8 cellular contexts compared by ENCODE assay signal in the genomic region with DNA sequence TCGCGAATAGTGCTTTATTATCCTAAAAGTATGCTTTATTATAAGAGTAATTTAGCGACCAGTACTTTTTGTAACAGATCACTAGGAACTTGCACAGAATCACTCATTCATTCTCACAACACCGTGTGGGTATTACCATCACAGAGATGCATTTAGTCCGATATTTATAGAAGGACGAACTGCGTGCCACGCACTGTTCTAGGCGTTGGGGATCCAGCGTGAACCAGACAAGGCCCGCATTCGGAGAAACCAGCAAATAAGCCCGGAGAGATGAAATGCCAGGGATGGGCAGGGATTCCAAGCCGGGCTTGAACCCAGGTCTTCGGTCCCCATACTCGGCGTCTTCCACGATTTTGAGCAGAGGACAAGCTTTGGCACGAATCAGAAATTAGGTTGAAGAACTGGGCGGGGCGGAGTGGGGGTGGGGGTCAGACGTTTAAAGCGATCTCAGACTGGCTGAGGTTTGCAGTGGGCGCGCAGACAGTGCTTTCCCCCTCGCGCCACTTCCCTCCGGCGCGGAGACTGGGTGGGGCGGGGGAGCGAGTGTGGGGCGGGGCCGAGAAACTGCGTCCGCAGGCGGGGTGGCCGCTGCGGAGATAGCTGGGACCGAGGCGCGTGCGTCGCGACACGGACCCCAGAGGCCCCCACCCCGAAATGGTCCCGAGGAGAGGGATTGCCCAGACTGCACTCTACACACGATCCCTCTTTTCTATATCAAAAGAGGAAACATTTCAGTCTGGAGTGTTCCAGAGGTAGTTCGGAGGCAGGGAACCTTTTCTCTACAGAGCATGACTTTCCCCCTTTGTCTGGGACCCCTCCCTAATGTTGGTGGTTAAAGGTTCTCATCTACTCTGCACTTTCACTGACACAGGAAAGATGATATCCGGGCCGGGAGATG. TPM values are rescaled to one million over a fixed set of nuclear protein-coding genes. Genes with fewer than 3 reads are reported as not detected.
A peak's percentile ranks its signal among the peaks of the same experiment; 100 is the strongest.
DNase-seq lines count a peak whose midpoint lies in the region; TF ChIP-seq lines count a peak whose summit lies in the region.

No MANE protein-coding gene starts in this region.

- H3K27ac ChIP-seq in trophoblast cell (ENCODE audit: low read depth, low read length) = no peak overlapping the region
- H3K27ac ChIP-seq in transverse colon = peak overlapping the region; percentile 55 to 84 (median 75)

- H3K36me3 ChIP-seq in H7 (replicated peaks; ENCODE audit: control insufficient read depth, insufficient read depth, low read length) = no peaks in the 10 kb centered on the region
- H3K36me3 ChIP-seq in trophoblast cell (ENCODE audit: control insufficient read depth in 1 of 2, insufficient read depth in 2 of 2, low read length in 2 of 2) = no peaks in the 10 kb centered on the region
- H3K36me3 ChIP-seq in transverse colon = peaks cover 0 to 7% (median 0%) of the 10 kb centered on the region in 4 donors

- peak; percentile 81 for DNase-seq in H7
- peak; percentile 76 for DNase-seq in NCI-H774 (lab: John Stamatoyannopoulos, UW)
- DNase-seq in activated T-cell treated with anti-CD3 and anti-CD28 coated beads for 48 hours (ENCODE audit: low read depth) = peak; percentile 76
- peak in 1 of 2 donors; percentile 17 for DNase-seq in foreskin fibroblast
- DNase-seq in trophoblast cell = peak in 1 of 2 donors; percentile 30
- peak; percentile 82 for DNase-seq in transverse colon
- no peak for DNase-seq in AG08395 (ENCODE audit: low spot score)
- no peak for DNase-seq in UCSD-AML1 (lab: John Stamatoyannopoulos, UW; ENCODE audit: unreplicated experiment)

- H3K18ac ChIP-seq in trophoblast cell (ENCODE audit: low read length) = no peak overlapping the region

- no peak overlapping the region for H2BK5ac ChIP-seq in trophoblast cell (ENCODE audit: low read depth, low read length, poor library complexity)

- TF ChIP-seq CTCF in foreskin fibroblast (IDR thresholded peaks at IDR 0.05; ENCODE audit: low read depth, low read length) (no peak), transverse colon (IDR thresholded peaks at IDR 0.05) (no peak)

- no peaks in the 10 kb centered on the region for H3K79me1 ChIP-seq in trophoblast cell (ENCODE audit: low read length)

- no peak overlapping the region for H4K8ac ChIP-seq in trophoblast cell (ENCODE audit: low read depth, low read length)

- H3K4me2 ChIP-seq in trophoblast cell (ENCODE audit: low read length) = peak overlapping the region; percentile 91

- H4K91ac ChIP-seq in trophoblast cell (ENCODE audit: low read depth, low read length) = no peak overlapping the region

- H3K9ac ChIP-seq in trophoblast cell (ENCODE audit: low read length) = peak overlapping the region; percentile 60

- H3K4me1 ChIP-seq in trophoblast cell (ENCODE audit: control insufficient read depth in 1 of 2, insufficient read depth in 2 of 2, low read length in 2 of 2) (peaks cover 10 to 17% of the 10 kb centered on the region in 2 experiments), transverse colon (peaks cover 8 to 42% (median 23%) of the 10 kb centered on the region in 4 donors)

- no peak overlapping the region for H3K4ac ChIP-seq in trophoblast cell (ENCODE audit: low read depth, low read length)

- H2AK5ac ChIP-seq in trophoblast cell (ENCODE audit: low read length) = no peak overlapping the region

- WGBS in trophoblast cell (ENCODE audit: extremely low coverage, insufficient coverage, insufficient read length) = no CpG with 5 or more reads among the region's 52 CpGs
- WGBS in transverse colon (ENCODE audit: low coverage in 1 of 2), 2 donors = 0 to 2% methylated on average over 2 to 31 of the region's 52 CpGs

- H2AFZ ChIP-seq in trophoblast cell (ENCODE audit: insufficient read depth, low read length, poor library complexity) = no peak overlapping the region

- peaks cover 50% of the 10 kb centered on the region for H3K27me3 ChIP-seq in H7 (ENCODE audit: control insufficient read depth, insufficient read depth, low read length)
- H3K27me3 ChIP-seq in trophoblast cell (ENCODE audit: insufficient read depth, low read length) = peaks cover 21% of the 10 kb centered on the region
- H3K27me3 ChIP-seq in transverse colon = peaks cover 89% of the 10 kb centered on the region

- no peak overlapping the region for H2BK120ac ChIP-seq in trophoblast cell (ENCODE audit: insufficient read depth, low read length, poor library complexity)

- no peak for TF ChIP-seq EP300 in transverse colon (IDR thresholded peaks at IDR 0.05; ENCODE audit: low read depth)

- no peak overlapping the region for H4K12ac ChIP-seq in trophoblast cell (ENCODE audit: low read depth, low read length)

- H3K14ac ChIP-seq in trophoblast cell (ENCODE audit: low read length) = no peak overlapping the region

- TF ChIP-seq POLR2A in transverse colon (IDR thresholded peaks at IDR 0.05) = peak; percentile 58

- no peaks in the 10 kb centered on the region for H3K79me2 ChIP-seq in trophoblast cell (ENCODE audit: control insufficient read depth, insufficient read depth, low read length, poor library complexity)

- intact Hi-C loops in transverse colon (cut with DNase I; ENCODE audit: low total_unique reads) = no loop called here

- peak overlapping the region; percentile 59 for H3K4me3 ChIP-seq in H7 (ENCODE audit: insufficient read depth, low read depth, low read length)
- H3K4me3 ChIP-seq in foreskin fibroblast (ENCODE audit: low read depth in 1 of 2, low read length in 2 of 2) = peak overlapping the region; percentile 3 to 21
- no peak overlapping the region for H3K4me3 ChIP-seq in trophoblast cell (ENCODE audit: low read depth, low read length)
- H3K4me3 ChIP-seq in transverse colon = peak overlapping the region; percentile 7 to 62 (median 34)

- no peak overlapping the region for H3K23ac ChIP-seq in trophoblast cell (ENCODE audit: low read length)

- in situ Hi-C loops in transverse colon (cut with MboI; ENCODE audit: low pct_ligation_motif_present in 1 of 4, low pct_unique_long_range_greater_than_20kb in 1 of 4, low sequenced_read_pairs in 3 of 4) = no loop called here

- H2BK12ac ChIP-seq in trophoblast cell (ENCODE audit: low read length) = no peak overlapping the region

- no peaks in the 10 kb centered on the region for H3K9me3 ChIP-seq in trophoblast cell (ENCODE audit: insufficient read depth, low read depth, low read length)
- no peaks in the 10 kb centered on the region for H3K9me3 ChIP-seq in transverse colon

RNA-seq across cellular contexts. Expression of a gene that starts 1.1 kb away (rescaled TPM):
- 9.6 and 62.1 TPM in 2 replicates for total RNA-seq in H7 (2014; rRNA removed; shearing (Covaris generic))
- polyA plus RNA-seq in trophoblast cell (2013) = 0.86 and 1.2 TPM in 2 replicates
- 10 to 100 TPM in 3 of 4 donors, 1 to 10 TPM in 1; 9.6 to 62.7 (median 27.0) TPM for total RNA-seq in transverse colon

Comparison
In these comparisons a context has a peak if more than half of its experiments do, and no peak if none do; other contexts are left out.
1. DNase-seq: peak in H7 (single experiment), NCI-H774 (single experiment), activated T-cell treated with anti-CD3 and anti-CD28 coated beads for 48 hours (single experiment) and transverse colon (single experiment); none in AG08395 (single experiment) and UCSD-AML1 (single experiment).